Comparison of ENCODE assay signal across 21 cellular contexts in the genomic region with DNA sequence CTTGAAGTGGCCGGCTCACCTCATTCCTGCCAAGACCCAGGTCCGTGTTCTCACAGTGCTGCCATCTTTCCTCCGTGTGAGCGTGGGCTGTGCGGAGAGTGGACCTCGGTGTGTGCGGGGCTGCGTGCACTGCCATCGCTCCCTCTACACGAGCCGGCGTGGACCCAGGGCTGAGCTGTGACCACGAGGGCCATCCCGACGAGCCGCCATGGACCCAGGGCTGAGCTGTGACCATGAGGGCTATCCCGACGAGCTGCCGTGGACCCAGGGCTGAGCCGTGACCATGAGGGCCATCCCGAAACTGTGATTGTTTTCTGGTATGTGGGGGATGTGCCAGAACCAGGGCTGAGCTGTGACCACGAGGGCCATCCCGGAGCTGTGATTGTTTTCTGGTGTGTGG. TPM values are rescaled to one million over a fixed set of nuclear protein-coding genes. Genes with fewer than 3 reads are reported as not detected.
A peak's percentile ranks its signal among the peaks of the same experiment; 100 is the strongest.
DNase-seq lines count a peak whose midpoint lies in the region; ATAC-seq and TF ChIP-seq lines count a peak whose summit lies in the region.
"Had no signal": no experiment of that assay in that cellular context is flagged by ENCODE, and none has a peak within 500 bp of the region (broad histone marks: within the 10 kb centered on the region; RNA-seq: fewer than 3 reads in every experiment).

No MANE protein-coding gene starts in this region.

- no peak overlapping the region for H3K18ac ChIP-seq in trophoblast cell (ENCODE audit: low read length)

- peak overlapping the region; percentile 11 for H2AK5ac ChIP-seq in trophoblast cell (ENCODE audit: low read length)

- H3K79me1 ChIP-seq in trophoblast cell (ENCODE audit: low read length): no peaks in the 10 kb centered on the region

- no peak overlapping the region for H3K4ac ChIP-seq in trophoblast cell (ENCODE audit: low read depth, low read length)

- H3K9ac ChIP-seq in endodermal cell (ENCODE audit: extremely low read depth, low read length, poor library complexity, severe bottlenecking) (no peak overlapping the region), trophoblast cell (ENCODE audit: low read length) (no peak overlapping the region)
- H3K9ac ChIP-seq: GM23248 had no signal

- TF ChIP-seq CTCF in heart right ventricle (IDR thresholded peaks at IDR 0.05) (no peak), endodermal cell (conservative IDR thresholded peaks at IDR 0.05) (no peak)

- H3K14ac ChIP-seq in trophoblast cell (ENCODE audit: low read length): no peak overlapping the region

- peaks cover 2% of the 10 kb centered on the region for H3K9me3 Mint-ChIP-seq in endodermal cell

- no peaks in the 10 kb centered on the region for H3K79me2 ChIP-seq in trophoblast cell (ENCODE audit: control insufficient read depth, insufficient read depth, low read length, poor library complexity)

- no peak overlapping the region for H3K23ac ChIP-seq in trophoblast cell (ENCODE audit: low read length)

- no peaks in the 10 kb centered on the region for H3K4me1 Mint-ChIP-seq in endodermal cell
- H3K4me1 Mint-ChIP-seq: CD14-positive monocyte had no signal

- no peak overlapping the region for H3K4me2 ChIP-seq in trophoblast cell (ENCODE audit: low read length)

- H2BK12ac ChIP-seq in trophoblast cell (ENCODE audit: low read length): no peak overlapping the region

- H3K27ac Mint-ChIP-seq in endodermal cell: peak overlapping the region; percentile 30
- H3K27ac Mint-ChIP-seq: CD14-positive monocyte had no signal

- H3K4me3 ChIP-seq in heart right ventricle: no peak overlapping the region
- no peak overlapping the region for H3K4me3 ChIP-seq in endodermal cell (ENCODE audit: low read length)
- H3K4me3 ChIP-seq in trophoblast cell (ENCODE audit: low read depth, low read length): no peak overlapping the region
- H3K4me3 ChIP-seq: GM23248 had no signal

- H3K36me3 ChIP-seq in heart right ventricle: peaks cover 0 to 12% (median 0%) of the 10 kb centered on the region in 9 donors
- H3K36me3 ChIP-seq in endodermal cell (ENCODE audit: control insufficient read depth, insufficient read depth, low read length): peaks cover 8% of the 10 kb centered on the region
- peaks cover 6 to 14% of the 10 kb centered on the region in 2 experiments for H3K36me3 ChIP-seq in trophoblast cell (ENCODE audit: control insufficient read depth in 1 of 2, insufficient read depth in 2 of 2, low read length in 2 of 2)

- H3K36me3 Mint-ChIP-seq in endodermal cell (ENCODE audit: low read depth): peaks cover 22% of the 10 kb centered on the region

- DNase-seq in heart right ventricle (no peak), cardiac septum (ENCODE audit: low spot score) (no peak), endodermal cell (no peak), trophoblast cell (no peak), NCI-H2227 treated with DMSO at 0.1 percent for 48 hours (lab: John Stamatoyannopoulos, UW) (no peak)
- DNase-seq in activated CD4-positive, alpha-beta T cell treated with anti-CD3 and anti-CD28 coated beads for 48 hours: no peak
- DNase-seq: 8988T; AML-193; GM23248; IMR-90; NCI-H1105; NCI-H146; NCI-H2029; NCI-H226; NCI-H510A treated with DMSO at 0.1 percent for 48 hours; NCI-H748 treated with DMSO at 0.1 percent for 48 hours; NK-92 treated with Interleukin-12 subunit alpha and Interleukin-12 subunit beta, amount 100 ng/mL, for 24 hours had no signal

- 81 to 84% methylated on average over 23 of the region's 23 CpGs for WGBS in heart right ventricle, 2 donors
- 93 to 98% methylated on average over 18 to 23 of the region's 23 CpGs for WGBS in endodermal cell (ENCODE audit: insufficient coverage in 1 of 2, insufficient read length in 1 of 2), 2 experiments
- WGBS in trophoblast cell (ENCODE audit: extremely low coverage, insufficient coverage, insufficient read length): no CpG with 5 or more reads among the region's 23 CpGs

- no peak overlapping the region for H2BK5ac ChIP-seq in trophoblast cell (ENCODE audit: low read depth, low read length, poor library complexity)

- H3K4me3 Mint-ChIP-seq in endodermal cell: no peak overlapping the region
- H3K4me3 Mint-ChIP-seq: CD14-positive monocyte had no signal

- H3K27ac ChIP-seq in heart right ventricle (peak overlapping the region in 1 of 10 donors; percentile 86), endodermal cell (ENCODE audit: low read depth, low read length) (no peak overlapping the region), trophoblast cell (ENCODE audit: low read depth, low read length) (no peak overlapping the region)
- H3K27ac ChIP-seq: GM23248, RWPE1 had no signal

- no peak overlapping the region for H2BK120ac ChIP-seq in trophoblast cell (ENCODE audit: insufficient read depth, low read length, poor library complexity)

- ATAC-seq in heart right ventricle: peak in 6 of 8 donors; percentile 1 to 45 (median 10)

- H2AFZ ChIP-seq in trophoblast cell (ENCODE audit: insufficient read depth, low read length, poor library complexity): no peak overlapping the region
- H2AFZ ChIP-seq: GM23248 had no signal

- H3K9me3 ChIP-seq in heart right ventricle (no peaks in the 10 kb centered on the region), endodermal cell (ENCODE audit: control insufficient read depth, low read length) (no peaks in the 10 kb centered on the region), trophoblast cell (ENCODE audit: insufficient read depth, low read depth, low read length) (peaks cover 4% of the 10 kb centered on the region)

- peaks cover 0 to 43% (median 19%) of the 10 kb centered on the region in 9 donors for H3K4me1 ChIP-seq in heart right ventricle
- no peaks in the 10 kb centered on the region for H3K4me1 ChIP-seq in endodermal cell (ENCODE audit: control insufficient read depth, insufficient read depth, low read length)
- peaks cover 3 to 5% of the 10 kb centered on the region in 2 experiments for H3K4me1 ChIP-seq in trophoblast cell (ENCODE audit: control insufficient read depth in 1 of 2, insufficient read depth in 2 of 2, low read length in 2 of 2)

- H4K91ac ChIP-seq in trophoblast cell (ENCODE audit: low read depth, low read length): no peak overlapping the region

- H4K8ac ChIP-seq in trophoblast cell (ENCODE audit: low read depth, low read length): no peak overlapping the region

- no peaks in the 10 kb centered on the region for H3K27me3 ChIP-seq in heart right ventricle
- no peaks in the 10 kb centered on the region for H3K27me3 ChIP-seq in endodermal cell (ENCODE audit: control insufficient read depth, insufficient read depth, low read length, poor library complexity, severe bottlenecking)
- H3K27me3 ChIP-seq in trophoblast cell (ENCODE audit: insufficient read depth, low read length): no peaks in the 10 kb centered on the region

- intact Hi-C loops in heart right ventricle (cut with DNase I): no loop called here
- intact Hi-C loops in cardiac septum (cut with DNase I): no loop called here

- no peaks in the 10 kb centered on the region for H3K27me3 Mint-ChIP-seq in endodermal cell (ENCODE audit: insufficient read depth)

- H4K12ac ChIP-seq in trophoblast cell (ENCODE audit: low read depth, low read length): no peak overlapping the region

RNA-seq across cellular contexts. Expression of a gene that starts 8.9 kb away (rescaled TPM):
- 10 to 100 TPM; 15.5 to 25.5 (median 20.2) TPM for total RNA-seq in heart right ventricle
- 10 to 100 TPM; 34.1 to 36.3 TPM for polyA plus RNA-seq in heart right ventricle
- total RNA-seq in cardiac septum: 27.1 TPM
- 10 to 100 TPM; 79.8 to 81.4 TPM for total RNA-seq in endodermal cell
- 111 TPM for polyA plus RNA-seq in endodermal cell (2013, experiment 1 of 2)
- 106 TPM for polyA plus RNA-seq in endodermal cell (2013, experiment 2 of 2)
- 102 and 109 TPM in 2 replicates for polyA plus RNA-seq in trophoblast cell (2013)

RNA-seq across cellular contexts. Expression of a gene that starts 14.5 kb away (rescaled TPM):
- 1 to 10 TPM in 7 of 10 donors, under 1 TPM in 3; 0.21 to 8.6 (median 1.1) TPM for total RNA-seq in heart right ventricle
- polyA plus RNA-seq in heart right ventricle: 1 to 10 TPM; 2.3 to 4.5 TPM
- total RNA-seq in cardiac septum: 0.97 TPM
- total RNA-seq in endodermal cell: 1 to 10 TPM in 1 of 2 donors, under 1 TPM in 1; 0.77 to 2.1 TPM
- 0.75 TPM for polyA plus RNA-seq in endodermal cell (2013, experiment 1 of 2)
- polyA plus RNA-seq in endodermal cell (2013, experiment 2 of 2): 0.46 TPM
- polyA plus RNA-seq in trophoblast cell (2013): 0.27 and 0.31 TPM in 2 replicates
- total RNA-seq: Daoy, GM23248, IMR-90 had no signal

RNA-seq across cellular contexts. Expression of a gene that starts 21.0 kb away (rescaled TPM):
- total RNA-seq in heart right ventricle (100 to 1,000 TPM in 1 of 10 donors, 10 to 100 TPM in 9; 13.0 to 117 (median 27.7) TPM), cardiac septum (26.8 TPM), endodermal cell (100 to 1,000 TPM; 188 to 220 TPM)
- polyA plus RNA-seq in heart right ventricle: 10 to 100 TPM; 72.2 to 90.0 TPM
- polyA plus RNA-seq in endodermal cell (2013, experiment 1 of 2): 63.0 TPM
- polyA plus RNA-seq in endodermal cell (2013, experiment 2 of 2): 54.6 TPM
- 218 TPM in 2 replicates for polyA plus RNA-seq in trophoblast cell (2013)

RNA-seq across cellular contexts. Expression of a gene that starts 33.4 kb away (rescaled TPM):
- not detected for total RNA-seq in heart right ventricle
- not detected for polyA plus RNA-seq in heart right ventricle
- not detected for total RNA-seq in cardiac septum
- total RNA-seq in endodermal cell: not detected
- polyA plus RNA-seq in endodermal cell (2013, experiment 1 of 2): not detected
- polyA plus RNA-seq in endodermal cell (2013, experiment 2 of 2): not detected
- polyA plus RNA-seq in trophoblast cell (2013): 0.44 and 0.49 TPM in 2 replicates
- total RNA-seq: Daoy, GM23248, IMR-90 had no signal
- polyA plus RNA-seq: AG04450, CD14-positive monocyte, GM23248 had no signal

RNA-seq across cellular contexts. Expression of a gene that starts 34.4 kb away (rescaled TPM):
- 10 to 100 TPM; 11.8 to 19.1 (median 14.3) TPM for total RNA-seq in heart right ventricle
- 10 to 100 TPM; 13.0 to 38.0 TPM for polyA plus RNA-seq in heart right ventricle
- 17.1 TPM for total RNA-seq in cardiac septum
- 10 to 100 TPM; 24.2 to 27.2 TPM for total RNA-seq in endodermal cell
- polyA plus RNA-seq in endodermal cell (2013, experiment 1 of 2): 37.1 TPM
- polyA plus RNA-seq in endodermal cell (2013, experiment 2 of 2): 29.8 TPM
- 8.7 and 8.8 TPM in 2 replicates for polyA plus RNA-seq in trophoblast cell (2013)
